ENCODE assay signal across 17 cellular contexts in the genomic region with DNA sequence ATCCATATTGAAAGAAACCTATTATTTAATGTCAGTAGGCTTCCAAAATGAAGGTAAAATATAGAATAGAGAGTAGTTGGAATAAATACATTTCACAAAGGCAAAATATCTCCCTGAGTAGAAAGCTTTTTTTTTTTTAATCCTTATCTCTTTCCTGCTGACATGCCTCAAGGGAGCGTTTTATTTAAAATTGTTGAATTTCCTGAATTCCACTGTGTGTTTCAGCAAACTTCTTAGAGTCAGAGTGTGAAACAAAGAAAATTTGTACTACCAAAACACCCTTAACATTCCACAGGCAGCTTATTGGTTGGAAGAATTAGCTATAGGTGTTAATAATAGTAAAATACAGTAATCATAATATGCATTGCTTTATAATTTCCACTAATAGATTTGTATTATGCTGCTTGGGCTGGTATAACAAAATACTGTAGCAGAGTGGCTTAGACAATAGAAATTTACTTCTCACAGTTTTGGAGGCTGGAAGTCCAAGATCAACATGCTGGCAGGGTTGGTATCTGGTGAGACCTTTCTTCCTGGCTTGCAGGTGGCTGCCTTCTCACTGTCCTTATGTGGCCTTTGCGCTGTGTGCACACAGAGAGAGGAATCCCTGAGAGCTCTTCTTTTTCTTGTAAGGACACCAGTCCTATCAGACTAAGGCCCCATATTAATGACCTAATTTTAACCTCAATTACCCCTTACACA.
"Had no signal": no experiment of that assay in that cellular context is flagged by ENCODE, and none has a peak within 500 bp of the region (broad histone marks: within the 10 kb centered on the region; RNA-seq: fewer than 3 reads in every experiment).

No MANE protein-coding gene starts in this region.

- H3K27ac Mint-ChIP-seq: endodermal cell; naive thymus-derived CD8-positive, alpha-beta T cell had no signal

- H3K36me3 ChIP-seq: colonic mucosa, gastrocnemius medialis, left ventricle myocardium inferior, neutrophil, stomach, thoracic aorta had no signal

- H3K4me1 Mint-ChIP-seq: naive thymus-derived CD8-positive, alpha-beta T cell had no signal

- H3K4me1 ChIP-seq: colonic mucosa, gastrocnemius medialis, psoas muscle had no signal

- H3K4me3 Mint-ChIP-seq: endodermal cell; naive thymus-derived CD8-positive, alpha-beta T cell had no signal

- H3K4me3 ChIP-seq: colonic mucosa, gastrocnemius medialis, left ventricle myocardium inferior, lung, psoas muscle, skin epidermis, stomach, thoracic aorta had no signal

- H3K9me3 ChIP-seq: colonic mucosa, neutrophil, thoracic aorta had no signal

- H3K27ac ChIP-seq: colonic mucosa, gastrocnemius medialis, left ventricle myocardium inferior, neutrophil, psoas muscle, skin epidermis, stomach, thoracic aorta had no signal

- H3K27me3 ChIP-seq: colonic mucosa, gastrocnemius medialis, neutrophil, stomach had no signal

- H3K36me3 Mint-ChIP-seq: naive thymus-derived CD8-positive, alpha-beta T cell had no signal

- DNase-seq: colonic mucosa; effector CD4-positive, alpha-beta T cell; endodermal cell; gastrocnemius medialis; left ventricle myocardium inferior; mesenchymal stem cell; naive thymus-derived CD8-positive, alpha-beta T cell; psoas muscle; stimulated activated CD4-positive, alpha-beta T cell treated with anti-CD3 and anti-CD28 coated beads, Interleukin-12 subunit alpha, Interleukin-12 subunit beta, amount 100 ng/mL, for 4 hours; stimulated activated naive CD4-positive, alpha-beta T cell; stomach; substantia nigra; trophoblast cell had no signal
